Comparison of ENCODE assay signal across 38 cellular contexts in genomic region chr7:90433221-90433620, GRCh38. TPM values are rescaled to one million over a fixed set of nuclear protein-coding genes. Genes with fewer than 3 reads are reported as not detected.
"Had no signal": no experiment of that assay in that cellular context is flagged by ENCODE, and none has a peak within 500 bp of the region (broad histone marks: within the 10 kb centered on the region; RNA-seq: fewer than 3 reads in every experiment).

No MANE protein-coding gene starts in this region.

- H3K27me3 ChIP-seq: adrenal gland, esophagus muscularis mucosa, pancreas, sigmoid colon, tibial nerve had no signal

- H3K36me3 ChIP-seq: adrenal gland, pancreas, prostate gland, sigmoid colon, WERI-Rb-1 had no signal

- DNase-seq: activated CD4-positive, alpha-beta memory T cell treated with anti-CD3 and anti-CD28 coated beads for 36 hours; activated CD4-positive, alpha-beta T cell treated with anti-CD3 and anti-CD28 coated beads, Interleukin-2, amount 10 ng/mL, durations not matched to agents 24 days and 14 days; activated CD4-positive, CD25-positive, alpha-beta regulatory T cell treated with anti-CD3 and anti-CD28 coated beads, Interleukin-2, amount 50 U/mL, for 72 hours; activated CD8-positive, alpha-beta memory T cell treated with anti-CD3 and anti-CD28 coated beads, Interleukin-2, amount 50 U/mL, for 4 hours; activated effector memory CD4-positive, alpha-beta T cell treated with anti-CD3 and anti-CD28 coated beads, Interleukin-2, amount 50 U/mL, for 16 hours; activated naive CD4-positive, alpha-beta T cell treated with anti-CD3 and anti-CD28 coated beads for 36 hours; activated naive CD8-positive, alpha-beta T cell treated with anti-CD3 and anti-CD28 coated beads for 36 hours; activated T-cell treated with anti-CD3 and anti-CD28 coated beads, Interleukin-2, amount 50 U/mL, for 1 hour; adrenal gland; aorta; caudate nucleus; cortex of kidney; effector memory CD8-positive, alpha-beta T cell; left cardiac atrium; naive thymus-derived CD4-positive, alpha-beta T cell; nucleus accumbens; retina; sigmoid colon; small intestine; stimulated activated CD4-positive, alpha-beta T cell treated with anti-CD3 and anti-CD28 coated beads, Interleukin-15, amount 100 ng/mL, for 24 hours; stimulated activated CD4-positive, alpha-beta T cell treated with anti-CD3 and anti-CD28 coated beads, Interleukin-2, amount 100 ng/mL, for 24 hours; stimulated activated naive CD4-positive, alpha-beta T cell; T-helper 17 cell; T1000; WERI-Rb-1 had no signal

- H3K9me3 ChIP-seq: adrenal gland, esophagus muscularis mucosa, pancreas, prostate gland had no signal

- H3K4me1 ChIP-seq: adrenal gland, esophagus muscularis mucosa, pancreas, prostate gland, sigmoid colon, tibial nerve had no signal

- H3K4me3 ChIP-seq: adrenal gland, esophagus muscularis mucosa, pancreas, prostate gland, sigmoid colon, tibial nerve had no signal

- H3K27ac ChIP-seq: adrenal gland, esophagus muscularis mucosa, pancreas, prostate gland, sigmoid colon, tibial nerve, WERI-Rb-1 had no signal

RNA-seq across cellular contexts. Expression of gene PTTG1IP2, which starts 36.2 kb away (rescaled TPM):
- total RNA-seq: activated CD4-positive, alpha-beta memory T cell treated with anti-CD3 and anti-CD28 coated beads for 36 hours; activated CD4-positive, alpha-beta T cell treated with anti-CD3 and anti-CD28 coated beads, Interleukin-2, amount 10 ng/mL, durations not matched to agents 24 days and 14 days; activated CD8-positive, alpha-beta memory T cell treated with anti-CD3 and anti-CD28 coated beads for 36 hours; activated naive CD4-positive, alpha-beta T cell treated with anti-CD3 and anti-CD28 coated beads for 36 hours; activated naive CD8-positive, alpha-beta T cell treated with anti-CD3 and anti-CD28 coated beads for 36 hours; activated T-helper 1 cell treated with anti-CD3 and anti-CD28 coated beads, Interleukin-12 subunit alpha, Interleukin-12 subunit beta, Interleukin-2, Interleukin-4 antibody, amounts not matched to agents 30 ng/mL and 10 ng/mL and 1 ng/mL, durations not matched to agents 14 hours and 24 hours and 36 hours; adrenal gland; aorta; chondrocyte; esophagus muscularis mucosa; frontal cortex; left cardiac atrium; left ventricle myocardium superior; mesothelial cell of epicardium; naive thymus-derived CD4-positive, alpha-beta T cell; pancreas; prostate gland; sigmoid colon; T-helper 17 cell; temporal lobe; tibial nerve; urinary bladder had no signal
- polyA plus RNA-seq: adrenal gland; aorta; naive thymus-derived CD4-positive, alpha-beta T cell; neural cell; pancreas; sigmoid colon; small intestine; urinary bladder had no signal
